2 cellular contexts compared by ENCODE assay signal in genomic region chr2:181745796-181746540, GRCh38.
TF ChIP-seq lines count a peak whose summit lies in the region.

No MANE protein-coding gene starts in this region.

TF ChIP-seq in HCT116, 20 proteins besides CTCF, POLR2A, EP300 and RAD21:
- no peak for TF ChIP-seq EGR1 (IDR thresholded peaks at IDR 0.05; ENCODE audit: low read depth)
- no peak for TF ChIP-seq CEBPB (IDR thresholded peaks at IDR 0.05; ENCODE audit: low read depth)
- no peak for TF ChIP-seq SRF (IDR thresholded peaks at IDR 0.05; ENCODE audit: low read depth)
- TF ChIP-seq ZFX (IDR thresholded peaks at IDR 0.05), result no peak

TF ChIP-seq in endothelial cell of umbilical vein, 7 proteins besides CTCF, POLR2A, EP300 and RAD21:
- TF ChIP-seq GATA2 (IDR thresholded peaks at IDR 0.05; ENCODE audit: insufficient read depth, insufficient read length, low read depth, low read length), result no peak
- TF ChIP-seq FOS (IDR thresholded peaks at IDR 0.05; ENCODE audit: borderline replicate concordance, insufficient read depth, low read length), result no peak
- no peak for TF ChIP-seq EZH2 (IDR thresholded peaks at IDR 0.05; ENCODE audit: borderline replicate concordance, low read depth, low read length, severe bottlenecking)
- TF ChIP-seq MAX (IDR thresholded peaks at IDR 0.05; ENCODE audit: insufficient read depth, insufficient read length), result no peak
- no peak for TF ChIP-seq MYC (IDR thresholded peaks at IDR 0.05; ENCODE audit: low read depth, low read length)
- no peak for TF ChIP-seq JUN (IDR thresholded peaks at IDR 0.05; ENCODE audit: borderline replicate concordance, insufficient read depth, insufficient read length, low read depth)
- TF ChIP-seq POLR2AphosphoS5 (IDR thresholded peaks at IDR 0.05; ENCODE audit: insufficient read depth, low read depth, low read length), result no peak
TF ChIP-seq in endothelial cell of umbilical vein: peak in this region for 0.
